Comparison of ENCODE assay signal across 7 cellular contexts in genomic region chr4:143869925-143870324, GRCh38. TPM values are rescaled to one million over a fixed set of nuclear protein-coding genes. Genes with fewer than 3 reads are reported as not detected.
"Had no signal": no experiment of that assay in that cellular context is flagged by ENCODE, and none has a peak within 500 bp of the region (broad histone marks: within the 10 kb centered on the region; RNA-seq: fewer than 3 reads in every experiment).

No MANE protein-coding gene starts in this region.

RNA-seq across cellular contexts. Expression of gene GYPE, which starts 35.4 kb away (rescaled TPM):
- total RNA-seq: hepatocyte, left lobe of liver, lung microvascular endothelial cell, mammary epithelial cell, mesothelial cell of epicardium, myocyte had no signal
- polyA plus RNA-seq: hepatocyte, keratinocyte, mammary epithelial cell had no signal
